In the genomic region with DNA sequence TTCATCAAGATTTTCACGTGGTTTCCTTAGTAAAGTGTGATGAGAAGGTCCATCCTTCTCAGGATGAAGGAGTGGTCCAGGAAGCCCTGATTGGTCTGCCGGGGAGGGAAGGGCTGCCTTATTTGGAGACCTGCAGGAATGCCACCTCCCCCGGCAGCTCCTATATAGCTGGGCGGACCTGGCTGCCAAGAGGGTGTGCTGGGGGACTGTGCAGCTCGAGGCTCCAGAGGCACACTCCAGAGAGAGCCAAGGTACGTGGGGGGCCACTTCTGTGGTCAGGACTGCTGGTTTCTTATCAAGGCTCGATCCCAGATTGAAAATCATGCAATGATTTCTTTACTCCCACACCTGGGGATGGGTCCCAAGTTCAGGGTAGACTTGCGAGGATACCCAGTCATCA, we compare ENCODE assay signal across 12 cellular contexts. TPM values are rescaled to one million over a fixed set of nuclear protein-coding genes. Genes with fewer than 3 reads are reported as not detected.
DNase-seq lines count a peak whose midpoint lies in the region; ATAC-seq lines count a peak whose summit lies in the region.
"Had no signal": no experiment of that assay in that cellular context is flagged by ENCODE, and none has a peak within 500 bp of the region (broad histone marks: within the 10 kb centered on the region; RNA-seq: fewer than 3 reads in every experiment).

A gene with protein sequence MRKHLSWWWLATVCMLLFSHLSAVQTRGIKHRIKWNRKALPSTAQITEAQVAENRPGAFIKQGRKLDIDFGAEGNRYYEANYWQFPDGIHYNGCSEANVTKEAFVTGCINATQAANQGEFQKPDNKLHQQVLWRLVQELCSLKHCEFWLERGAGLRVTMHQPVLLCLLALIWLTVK (plus strand): TSS at position 191 of the 400 bp plus-strand sequence. CDS start 2,643 bp downstream, outside the sequence.

- H3K4me3 ChIP-seq in BLaER1 (no peak within 1 kb of the TSS), neuron (ENCODE audit: low read length) (peak within 1 kb of the TSS; percentile 38)

- no peaks in the 10 kb centered on the region for H3K9me3 Mint-ChIP-seq in IgD-negative memory B cell
- H3K9me3 Mint-ChIP-seq in effector memory CD8-positive, alpha-beta T cell, result no peaks in the 10 kb centered on the region

- no peaks in the 10 kb centered on the region for H3K27me3 Mint-ChIP-seq in IgD-negative memory B cell
- no peaks in the 10 kb centered on the region for H3K27me3 Mint-ChIP-seq in effector memory CD8-positive, alpha-beta T cell

- H3K27me3 ChIP-seq in BLaER1 (no peaks in the 10 kb centered on the region), neuron (ENCODE audit: insufficient read depth, low read length) (peaks cover 8% of the 10 kb centered on the region)

- no peak for DNase-seq in effector memory CD8-positive, alpha-beta T cell
- DNase-seq in DMS79 treated with DMSO at 0.1 percent for 48 hours (lab: John Stamatoyannopoulos, UW), result no peak
- DNase-seq in NCI-H2029 (lab: John Stamatoyannopoulos, UW), result no peak
- DNase-seq: activated CD8-positive, alpha-beta memory T cell treated with anti-CD3 and anti-CD28 coated beads, Interleukin-2, amount 50 U/mL, for 4 hours; DMS79; NCI-H82; SHP77 had no signal

- no peaks in the 10 kb centered on the region for H3K36me3 ChIP-seq in BLaER1
- no peaks in the 10 kb centered on the region for H3K36me3 ChIP-seq in neuron (ENCODE audit: insufficient read depth, low read length)

- no peak within 1 kb of the TSS for H3K27ac ChIP-seq in BLaER1

- H3K4me1 ChIP-seq in BLaER1, result peaks cover 18% of the 10 kb centered on the region
- H3K4me1 ChIP-seq in neuron (ENCODE audit: insufficient read depth, low read length), result peaks cover 21% of the 10 kb centered on the region

- no peak for ATAC-seq in effector memory CD8-positive, alpha-beta T cell (replicated peaks)
- ATAC-seq in HG03469 (IDR thresholded peaks at IDR 0.05; ENCODE audit: unreplicated experiment), result no peak
- ATAC-seq in GM19324 (IDR thresholded peaks at IDR 0.05; ENCODE audit: low FRiP score, unreplicated experiment), result no peak

- H3K9me3 ChIP-seq in BLaER1 (no peaks in the 10 kb centered on the region), neuron (ENCODE audit: low read length) (no peaks in the 10 kb centered on the region)

- no peaks in the 10 kb centered on the region for H3K36me3 Mint-ChIP-seq in IgD-negative memory B cell
- H3K36me3 Mint-ChIP-seq in effector memory CD8-positive, alpha-beta T cell (ENCODE audit: insufficient read depth), result no peaks in the 10 kb centered on the region

- H2AFZ ChIP-seq in neuron (ENCODE audit: low read depth, low read length), result peak within 1 kb of the TSS; percentile 17

- peak within 1 kb of the TSS; percentile 60 for H3K4me2 ChIP-seq in BLaER1

- no peak within 1 kb of the TSS for H3K9ac ChIP-seq in BLaER1

- H3K4me1 Mint-ChIP-seq in IgD-negative memory B cell, result peaks cover 29 to 36% (median 29%) of the 10 kb centered on the region in 3 donors
- H3K4me1 Mint-ChIP-seq in effector memory CD8-positive, alpha-beta T cell (ENCODE audit: low read depth in 2 of 2), result peaks cover 10 to 11% of the 10 kb centered on the region in 2 donors

- H3K4me3 Mint-ChIP-seq in IgD-negative memory B cell, result peak within 1 kb of the TSS in 3 of 4 donors; percentile 71 to 83 (median 81)
- no peak within 1 kb of the TSS for H3K4me3 Mint-ChIP-seq in effector memory CD8-positive, alpha-beta T cell

- H3K27ac Mint-ChIP-seq in IgD-negative memory B cell, result peak within 1 kb of the TSS; percentile 87 to 91 (median 87)
- H3K27ac Mint-ChIP-seq in effector memory CD8-positive, alpha-beta T cell, result peak within 1 kb of the TSS; percentile 17 to 50

- H4K20me1 ChIP-seq in BLaER1, result no peaks in the 10 kb centered on the region

RNA-seq across cellular contexts. Expression of the gene that starts here (rescaled TPM):
- polyA plus RNA-seq in IgD-negative memory B cell, result 0.06 TPM

Comparison
In these comparisons a context has a peak if more than half of its experiments do, and no peak if none do; other contexts are left out.
1. H3K4me3 Mint-ChIP-seq: peak in IgD-negative memory B cell (3 of 4); none in effector memory CD8-positive, alpha-beta T cell (0 of 2).